Comparison of ENCODE assay signal across 8 cellular contexts in the genomic region with DNA sequence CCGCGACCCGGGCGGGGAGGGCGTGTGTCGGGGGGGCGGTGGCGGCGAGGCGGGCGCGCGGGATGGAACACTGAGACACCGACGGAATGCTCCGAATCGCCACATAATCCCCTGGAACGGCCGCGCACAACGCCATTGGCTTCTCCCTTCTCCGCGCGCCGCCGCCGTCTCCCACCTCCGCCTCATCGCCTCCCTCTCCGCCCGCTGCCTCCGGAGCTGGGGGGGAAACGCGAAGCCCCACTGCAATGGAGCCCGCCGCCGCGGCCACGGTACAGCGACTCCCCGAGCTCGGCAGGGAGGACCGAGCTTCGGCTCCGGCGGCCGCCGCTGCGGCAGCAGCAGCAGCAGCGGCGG. TPM values are rescaled to one million over a fixed set of nuclear protein-coding genes. Genes with fewer than 3 reads are reported as not detected.
DNase-seq lines count a peak whose midpoint lies in the region; ATAC-seq and FAIRE-seq lines count a peak whose summit lies in the region.

A gene (plus strand): TSS at position 103 of the 354 bp plus-strand sequence. CDS start 143 bp downstream, at position 246.

- peak within 1 kb of the TSS; percentile 90 to 100 (median 98) for H3K27ac Mint-ChIP-seq in CD8-positive, alpha-beta memory T cell

- no peaks in the 10 kb centered on the region for H3K9me3 ChIP-seq in CD8-positive, alpha-beta memory T cell (ENCODE audit: low read length)
- H3K9me3 ChIP-seq in HUES64 (ENCODE audit: insufficient read depth, low read depth, low read length) (no peaks in the 10 kb centered on the region), mucosa of rectum (ENCODE audit: control insufficient read depth in 2 of 2, low read length in 2 of 2) (no peaks in the 10 kb centered on the region)

- H3K27me3 Mint-ChIP-seq in CD8-positive, alpha-beta memory T cell, result no peaks in the 10 kb centered on the region

- POLR2A ChIA-PET in CD8-positive, alpha-beta memory T cell (lab: Charles Lee), result interaction anchor here (0.6 to 1.7 kb wide), 5 partner anchors 193 to 707 kb away, joined by 3 to 14 read pairs (median 4); a partner anchor contains a TSS

- H3K27me3 ChIP-seq in CD8-positive, alpha-beta memory T cell (ENCODE audit: insufficient read depth, low read length, poor library complexity, severe bottlenecking), result no peaks in the 10 kb centered on the region
- no peaks in the 10 kb centered on the region for H3K27me3 ChIP-seq in HUES64 (ENCODE audit: insufficient read depth, low read length)
- H3K27me3 ChIP-seq in mucosa of rectum (ENCODE audit: control insufficient read depth in 2 of 2, insufficient read depth in 2 of 2, low read length in 2 of 2), result no peaks in the 10 kb centered on the region

- CTCF ChIA-PET in CD8-positive, alpha-beta memory T cell (lab: Charles Lee), result interaction anchor here (0.9 to 3.0 kb wide), 15 partner anchors 12 to 651 kb away, joined by 3 to 45 read pairs (median 3); no protein-coding TSS in a partner anchor

- H3K4me1 Mint-ChIP-seq in CD8-positive, alpha-beta memory T cell, result peaks cover 35 to 43% (median 42%) of the 10 kb centered on the region in 3 donors

- H3K4me1 ChIP-seq in CD8-positive, alpha-beta memory T cell (ENCODE audit: insufficient read depth, low read length), result peaks cover 17% of the 10 kb centered on the region
- peaks cover 37% of the 10 kb centered on the region for H3K4me1 ChIP-seq in HUES64 (ENCODE audit: insufficient read depth, low read length)
- H3K4me1 ChIP-seq in mucosa of rectum (ENCODE audit: control insufficient read depth in 2 of 2, insufficient read depth in 2 of 2, low read length in 2 of 2), result peaks cover 4 to 26% of the 10 kb centered on the region in 2 donors

- no peak for DNase-seq in CD8-positive, alpha-beta memory T cell
- DNase-seq in cerebellum (ENCODE audit: low spot score) (no peak), RCC 7860 (ENCODE audit: low spot score) (no peak), NCI-H69 (lab: John Stamatoyannopoulos, UW) (no peak), SKM-1 (lab: John Stamatoyannopoulos, UW; ENCODE audit: unreplicated experiment) (no peak)

- no peaks in the 10 kb centered on the region for H3K36me3 ChIP-seq in CD8-positive, alpha-beta memory T cell (ENCODE audit: insufficient read depth, low read length)
- H3K36me3 ChIP-seq in HUES64 (ENCODE audit: insufficient read depth, low read length) (no peaks in the 10 kb centered on the region), mucosa of rectum (ENCODE audit: control insufficient read depth in 2 of 2, insufficient read depth in 2 of 2, low read length in 2 of 2) (no peaks in the 10 kb centered on the region)

- H3K27ac ChIP-seq in CD8-positive, alpha-beta memory T cell (ENCODE audit: low read depth, low read length), result peak within 1 kb of the TSS; percentile 77
- H3K27ac ChIP-seq in HUES64 (ENCODE audit: low read depth, low read length) (peak within 1 kb of the TSS; percentile 88), mucosa of rectum (ENCODE audit: low read depth in 2 of 2, low read length in 2 of 2) (peak within 1 kb of the TSS; percentile 96 to 98)

- WGBS in HUES64, result under 1% methylated on average over 51 of the region's 51 CpGs

- ATAC-seq in GM21367 (IDR thresholded peaks at IDR 0.05; ENCODE audit: unreplicated experiment), result peak; percentile 2

- H3K9ac ChIP-seq in HUES64 (ENCODE audit: low read depth, low read length), result peak within 1 kb of the TSS; percentile 86
- peak within 1 kb of the TSS; percentile 72 to 91 for H3K9ac ChIP-seq in mucosa of rectum (ENCODE audit: low read depth in 1 of 2, low read length in 2 of 2)

- FAIRE-seq in RCC 7860 (lab: Jason Lieb, UNC), result no peak

- H3K36me3 Mint-ChIP-seq in CD8-positive, alpha-beta memory T cell, result peaks cover 0 to 6% (median 0%) of the 10 kb centered on the region in 3 donors

- no peaks in the 10 kb centered on the region for H3K9me3 Mint-ChIP-seq in CD8-positive, alpha-beta memory T cell

- H3K4me3 ChIP-seq in CD8-positive, alpha-beta memory T cell (ENCODE audit: low read length), result peak within 1 kb of the TSS; percentile 92
- H3K4me3 ChIP-seq in HUES64 (ENCODE audit: low read length), result peak within 1 kb of the TSS; percentile 79
- peak within 1 kb of the TSS; percentile 81 to 85 for H3K4me3 ChIP-seq in mucosa of rectum (ENCODE audit: low read length in 2 of 2)

- H3K4me3 Mint-ChIP-seq in CD8-positive, alpha-beta memory T cell, result peak within 1 kb of the TSS; percentile 92 to 99 (median 95)

RNA-seq across cellular contexts. Expression of the gene that starts here (rescaled TPM):
- total RNA-seq in CD8-positive, alpha-beta memory T cell, result 10 to 100 TPM; 13.5 to 14.8 TPM
- polyA plus RNA-seq in CD8-positive, alpha-beta memory T cell, result 0.93 TPM
- polyA plus RNA-seq in HUES64 (2013, experiment 1 of 2), result 18.5 TPM
- polyA plus RNA-seq in HUES64 (2013, experiment 2 of 2), result 18.0 TPM
- 23.5 TPM for total RNA-seq in cerebellum
